Comparison of ENCODE assay signal across 24 cellular contexts in the genomic region with DNA sequence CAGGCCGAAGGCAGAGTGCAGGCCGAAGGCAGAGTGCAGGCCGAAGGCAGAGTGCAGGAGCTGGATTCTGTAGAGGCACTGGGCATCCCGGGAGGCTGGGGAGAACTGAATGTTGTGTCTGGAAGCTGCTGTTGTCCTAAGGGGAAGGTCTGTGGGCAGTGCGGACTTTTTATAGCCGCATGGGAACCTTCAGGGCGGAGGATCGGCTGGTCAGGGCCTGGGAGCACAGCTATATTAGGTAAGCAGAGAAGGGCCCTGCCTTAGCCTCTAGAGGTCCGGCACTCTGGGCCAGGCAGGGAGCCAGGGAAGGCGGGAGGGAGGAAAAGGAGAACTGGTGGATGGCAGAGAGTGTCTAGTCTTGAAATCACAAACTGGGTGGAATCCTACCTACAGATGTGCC. TPM values are rescaled to one million over a fixed set of nuclear protein-coding genes. Genes with fewer than 3 reads are reported as not detected.
DNase-seq lines count a peak whose midpoint lies in the region; ATAC-seq lines count a peak whose summit lies in the region.
"Had no signal": no experiment of that assay in that cellular context is flagged by ENCODE, and none has a peak within 500 bp of the region (broad histone marks: within the 10 kb centered on the region; RNA-seq: fewer than 3 reads in every experiment).

No MANE protein-coding gene starts in this region.

- H3K27ac ChIP-seq in esophagus (ENCODE audit: low read depth in 2 of 2, low read length in 1 of 2) (peak overlapping the region; percentile 50 to 63), muscle layer of colon (ENCODE audit: low read depth, low read length) (peak overlapping the region; percentile 79), skeletal muscle tissue (ENCODE audit: low read depth, low read length) (peak overlapping the region; percentile 25), SJCRH30 (no peak overlapping the region)
- H3K27ac ChIP-seq: colonic mucosa, thyroid gland had no signal

- ATAC-seq in activated CD8-positive, alpha-beta T cell treated with anti-CD3 and anti-CD28 coated beads, Interleukin-2, amount 10 ng/mL, durations not matched to agents 7 days and 5 days = no peak
- ATAC-seq in HG03342 (IDR thresholded peaks at IDR 0.05; ENCODE audit: unreplicated experiment) (no peak), T-helper 17 cell (no peak)
- ATAC-seq: natural killer cell treated with Interleukin-12 subunit alpha and Interleukin-12 subunit beta and Interleukin-15 and Interleukin-18, amount 100 ng/mL, for 72 hours had no signal

- no peaks in the 10 kb centered on the region for H3K27me3 ChIP-seq in esophagus (ENCODE audit: control insufficient read depth in 1 of 2, insufficient read depth in 2 of 2, low read length in 2 of 2)
- no peaks in the 10 kb centered on the region for H3K27me3 ChIP-seq in muscle layer of colon (ENCODE audit: control insufficient read depth in 1 of 2, insufficient read depth in 2 of 2, low read length in 2 of 2)
- H3K27me3 ChIP-seq in skeletal muscle tissue (ENCODE audit: control insufficient read depth in 3 of 3, insufficient read depth in 3 of 3, low read length in 3 of 3) = peaks cover 6 to 21% (median 14%) of the 10 kb centered on the region in 3 donors
- no peaks in the 10 kb centered on the region for H3K27me3 ChIP-seq in SJCRH30
- H3K27me3 ChIP-seq: colonic mucosa, thyroid gland had no signal

- WGBS in esophagus, 2 donors = 72% methylated on average over 10 of the region's 10 CpGs

- H3K27me3 Mint-ChIP-seq in activated CD8-positive, alpha-beta T cell treated with anti-CD3 and anti-CD28 coated beads, Interleukin-2, amount 10 ng/mL, durations not matched to agents 7 days and 5 days (ENCODE audit: low read depth) = peaks cover 28% of the 10 kb centered on the region
- H3K27me3 Mint-ChIP-seq in T-helper 17 cell = peaks cover 74% of the 10 kb centered on the region

- DNase-seq in ELF-1 (ENCODE audit: low read depth, low spot score) (peak; percentile 33), SJCRH30 (no peak), T-helper 17 cell (no peak)
- DNase-seq in activated CD8-positive, alpha-beta T cell treated with anti-CD3 and anti-CD28 coated beads, Interleukin-2, amount 10 ng/mL, durations not matched to agents 7 days and 5 days = no peak
- DNase-seq: activated CD4-positive, alpha-beta T cell treated with anti-CD3 and anti-CD28 coated beads for 48 hours; activated CD8-positive, alpha-beta memory T cell treated with anti-CD3 and anti-CD28 coated beads, Interleukin-2, amount 50 U/mL, for 4 hours; activated naive CD4-positive, alpha-beta T cell treated with Interleukin-2 at 50 U/mL for 16 hours; anterior cingulate cortex; colonic mucosa; foreskin melanocyte; kidney glomerular epithelial cell; mesenchymal stem cell; NCI-H1105; NCI-H2081 treated with DMSO at 0.1 percent for 48 hours; NCI-H524 treated with DMSO at 0.1 percent for 48 hours; SW 1271; thyroid gland had no signal

- CTCF ChIA-PET in activated CD8-positive, alpha-beta T cell treated with anti-CD3 and anti-CD28 coated beads, Interleukin-2, amount 10 ng/mL, durations not matched to agents 7 days and 5 days (lab: Charles Lee) = interaction anchor here (4.1 kb wide), 1 partner anchor 8 kb away, joined by 14 read pairs; no protein-coding TSS in a partner anchor

- H3K4me1 ChIP-seq in esophagus (ENCODE audit: control insufficient read depth in 2 of 2, insufficient read depth in 2 of 2, low read length in 1 of 2) (no peaks in the 10 kb centered on the region), muscle layer of colon (ENCODE audit: insufficient read depth, low read length) (peaks cover 45% of the 10 kb centered on the region), skeletal muscle tissue (ENCODE audit: control insufficient read depth in 3 of 3, insufficient read depth in 3 of 3, low read length in 3 of 3) (peaks cover 8 to 20% (median 20%) of the 10 kb centered on the region in 3 donors), SJCRH30 (no peaks in the 10 kb centered on the region)

- POLR2A ChIA-PET in activated CD8-positive, alpha-beta T cell treated with anti-CD3 and anti-CD28 coated beads, Interleukin-2, amount 10 ng/mL, durations not matched to agents 7 days and 5 days (lab: Charles Lee) = no interaction called here

- no peak overlapping the region for H3K4me3 ChIP-seq in esophagus (ENCODE audit: low read depth in 1 of 2, low read length in 2 of 2)
- H3K4me3 ChIP-seq in muscle layer of colon (ENCODE audit: low read depth in 1 of 2, low read length in 2 of 2) = peak overlapping the region in 1 of 2 donors; percentile 24
- H3K4me3 ChIP-seq in skeletal muscle tissue (ENCODE audit: low read length in 3 of 3) = no peak overlapping the region
- H3K4me3 ChIP-seq in SJCRH30 = no peak overlapping the region
- H3K4me3 ChIP-seq: colonic mucosa, thyroid gland had no signal

- H3K36me3 ChIP-seq in esophagus (ENCODE audit: control insufficient read depth in 2 of 2, insufficient read depth in 2 of 2, low read length in 1 of 2) (no peaks in the 10 kb centered on the region), muscle layer of colon (ENCODE audit: insufficient read depth, low read length) (no peaks in the 10 kb centered on the region), skeletal muscle tissue (ENCODE audit: control insufficient read depth in 3 of 3, insufficient read depth in 3 of 3, low read length in 3 of 3) (no peaks in the 10 kb centered on the region), SJCRH30 (no peaks in the 10 kb centered on the region)
- H3K36me3 ChIP-seq: colonic mucosa, thyroid gland had no signal

- H3K9me3 ChIP-seq in esophagus (ENCODE audit: control insufficient read depth in 2 of 2, insufficient read depth in 1 of 2, low read depth in 1 of 2, low read length in 1 of 2) = no peaks in the 10 kb centered on the region
- H3K9me3 ChIP-seq in muscle layer of colon (ENCODE audit: low read length) = no peaks in the 10 kb centered on the region
- no peaks in the 10 kb centered on the region for H3K9me3 ChIP-seq in skeletal muscle tissue (ENCODE audit: control insufficient read depth in 3 of 3, low read length in 3 of 3)
- no peaks in the 10 kb centered on the region for H3K9me3 ChIP-seq in SJCRH30 (replicated peaks)
- H3K9me3 ChIP-seq in T-helper 17 cell (ENCODE audit: control insufficient read depth, low read length, poor library complexity, severe bottlenecking) = no peaks in the 10 kb centered on the region
- H3K9me3 ChIP-seq: colonic mucosa, thyroid gland had no signal

- H3K27ac Mint-ChIP-seq in activated CD8-positive, alpha-beta T cell treated with anti-CD3 and anti-CD28 coated beads, Interleukin-2, amount 10 ng/mL, durations not matched to agents 7 days and 5 days = no peak overlapping the region
- no peak overlapping the region for H3K27ac Mint-ChIP-seq in T-helper 17 cell
- H3K27ac Mint-ChIP-seq: natural killer cell treated with Interleukin-12 subunit alpha and Interleukin-12 subunit beta and Interleukin-15 and Interleukin-18, amount 100 ng/mL, for 72 hours had no signal

- H3K4me1 Mint-ChIP-seq in activated CD8-positive, alpha-beta T cell treated with anti-CD3 and anti-CD28 coated beads, Interleukin-2, amount 10 ng/mL, durations not matched to agents 7 days and 5 days (ENCODE audit: low read depth) = no peaks in the 10 kb centered on the region
- H3K4me1 Mint-ChIP-seq in T-helper 17 cell = peaks cover 6% of the 10 kb centered on the region

- H3K9ac ChIP-seq in muscle layer of colon (ENCODE audit: low read length) (no peak overlapping the region), skeletal muscle tissue (ENCODE audit: low read depth in 1 of 3, low read length in 3 of 3) (no peak overlapping the region)

- H3K36me3 Mint-ChIP-seq in activated CD8-positive, alpha-beta T cell treated with anti-CD3 and anti-CD28 coated beads, Interleukin-2, amount 10 ng/mL, durations not matched to agents 7 days and 5 days (ENCODE audit: low read depth) = no peaks in the 10 kb centered on the region
- peaks cover 5% of the 10 kb centered on the region for H3K36me3 Mint-ChIP-seq in T-helper 17 cell (ENCODE audit: low read depth)
- H3K36me3 Mint-ChIP-seq: natural killer cell treated with Interleukin-12 subunit alpha and Interleukin-12 subunit beta and Interleukin-15 and Interleukin-18, amount 100 ng/mL, for 72 hours had no signal

- no peak overlapping the region for H3K4me3 Mint-ChIP-seq in activated CD8-positive, alpha-beta T cell treated with anti-CD3 and anti-CD28 coated beads, Interleukin-2, amount 10 ng/mL, durations not matched to agents 7 days and 5 days
- no peak overlapping the region for H3K4me3 Mint-ChIP-seq in T-helper 17 cell
- H3K4me3 Mint-ChIP-seq: natural killer cell treated with Interleukin-12 subunit alpha and Interleukin-12 subunit beta and Interleukin-15 and Interleukin-18, amount 100 ng/mL, for 72 hours had no signal

- H3K9me3 Mint-ChIP-seq in activated CD8-positive, alpha-beta T cell treated with anti-CD3 and anti-CD28 coated beads, Interleukin-2, amount 10 ng/mL, durations not matched to agents 7 days and 5 days (ENCODE audit: insufficient read depth) = no peaks in the 10 kb centered on the region
- H3K9me3 Mint-ChIP-seq: natural killer cell treated with Interleukin-12 subunit alpha and Interleukin-12 subunit beta and Interleukin-15 and Interleukin-18, amount 100 ng/mL, for 72 hours had no signal

RNA-seq across cellular contexts. Expression of gene CABP1, which starts 14.2 kb away (rescaled TPM):
- polyA plus RNA-seq in esophagus = 1 to 10 TPM in 1 of 2 donors, under 1 TPM in 1; 0.48 to 1.1 TPM
- total RNA-seq in skeletal muscle tissue (0.52 TPM), T-helper 17 cell (not detected)
- total RNA-seq in SJCRH30 (2014; rRNA removed; shearing (Covaris generic)) = 1.7 and 2.7 TPM in 2 replicates
- under 1 TPM in 1 of 2 experiments, not detected in 1; 0.34 TPM for total RNA-seq in activated CD8-positive, alpha-beta T cell treated with anti-CD3 and anti-CD28 coated beads, Interleukin-2, amount 10 ng/mL, durations not matched to agents 7 days and 5 days
- total RNA-seq: G401 had no signal
- polyA plus RNA-seq: BJ had no signal

RNA-seq across cellular contexts. Expression of gene MLEC, which starts 32.3 kb away (rescaled TPM):
- polyA plus RNA-seq in esophagus = 10 to 100 TPM; 14.0 to 15.7 TPM
- total RNA-seq in skeletal muscle tissue = 50.6 TPM
- 77.7 and 83.1 TPM in 2 replicates for total RNA-seq in SJCRH30 (2014; rRNA removed; shearing (Covaris generic))
- 100 to 1,000 TPM in 1 of 2 experiments, 10 to 100 TPM in 1; 95.0 to 102 TPM for total RNA-seq in activated CD8-positive, alpha-beta T cell treated with anti-CD3 and anti-CD28 coated beads, Interleukin-2, amount 10 ng/mL, durations not matched to agents 7 days and 5 days
- total RNA-seq in T-helper 17 cell = 10 to 100 TPM; 21.8 to 31.0 TPM

RNA-seq across cellular contexts. Expression of gene UNC119B, which starts 55.6 kb away (rescaled TPM):
- 1 to 10 TPM; 4.9 to 9.1 TPM for polyA plus RNA-seq in esophagus
- 7.3 TPM for total RNA-seq in skeletal muscle tissue
- 16.9 and 20.2 TPM in 2 replicates for total RNA-seq in SJCRH30 (2014; rRNA removed; shearing (Covaris generic))
- total RNA-seq in activated CD8-positive, alpha-beta T cell treated with anti-CD3 and anti-CD28 coated beads, Interleukin-2, amount 10 ng/mL, durations not matched to agents 7 days and 5 days = 10 to 100 TPM; 18.5 to 18.9 TPM
- 10 to 100 TPM; 15.2 to 16.2 TPM for total RNA-seq in T-helper 17 cell
